21 cellular contexts compared by ENCODE assay signal in genomic region chr5:159083532-159083931, GRCh38. TPM values are rescaled to one million over a fixed set of nuclear protein-coding genes. Genes with fewer than 3 reads are reported as not detected.
DNase-seq lines count a peak whose midpoint lies in the region; ATAC-seq, FAIRE-seq and TF ChIP-seq lines count a peak whose summit lies in the region.
"Had no signal": no experiment of that assay in that cellular context is flagged by ENCODE, and none has a peak within 500 bp of the region (broad histone marks: within the 10 kb centered on the region; RNA-seq: fewer than 3 reads in every experiment).

No MANE protein-coding gene starts in this region.

- no peak overlapping the region for H3K18ac ChIP-seq in H1 (ENCODE audit: extremely low read depth, low read length)

- WGBS in H1 (ENCODE audit: extremely low coverage in 1 of 2, insufficient coverage in 1 of 2, insufficient read length in 1 of 2, insufficient replicate concordance in 2 of 2, low coverage in 1 of 2, low lambda C conversion rate in 2 of 2, missing lambda C conversion rate in 1 of 2), 2 experiments: 64% methylated on average over 2 of the region's 2 CpGs; no CpG with 5 or more reads in 1 of the 2 experiments

- H3K4me2 ChIP-seq in GM23338: no peak overlapping the region
- no peak overlapping the region for H3K4me2 ChIP-seq in H1 (ENCODE audit: insufficient read depth in 1 of 2, low read depth in 2 of 2, low read length in 2 of 2)

- no peak overlapping the region for H3K4me3 ChIP-seq in GM23338
- no peak overlapping the region for H3K4me3 ChIP-seq in H1 (ENCODE audit: extremely low read depth in 1 of 4, insufficient read depth in 2 of 4, low read depth in 3 of 4, low read length in 4 of 4)
- H3K4me3 ChIP-seq: Peyer's patch had no signal

- no peaks in the 10 kb centered on the region for H3K9me2 ChIP-seq in GM23338 (ENCODE audit: insufficient read depth)

- no peaks in the 10 kb centered on the region for H3K36me3 Mint-ChIP-seq in GM23338 (ENCODE audit: low read depth)
- H3K36me3 Mint-ChIP-seq in stimulated activated memory B cell treated with anti-CD40 and anti-IgM and Interleukin-4, amounts not matched to agents 10 μg/mL and 1 μg/mL and 100 μg/mL, for 72 hours: peaks cover 60% of the 10 kb centered on the region
- H3K36me3 Mint-ChIP-seq: CD4-positive, alpha-beta memory T cell had no signal

- H3K79me2 ChIP-seq in GM23338 (replicated peaks; ENCODE audit: insufficient read depth): no peaks in the 10 kb centered on the region
- no peaks in the 10 kb centered on the region for H3K79me2 ChIP-seq in H1 (ENCODE audit: control insufficient read depth in 1 of 2, insufficient read depth in 2 of 2, low read length in 2 of 2)

- no peak overlapping the region for H2AK5ac ChIP-seq in H1 (ENCODE audit: low read depth, low read length)

- no peak overlapping the region for H4K8ac ChIP-seq in H1 (ENCODE audit: extremely low read depth, insufficient read depth, low read length)

- no peak overlapping the region for H2BK120ac ChIP-seq in H1 (replicated peaks; ENCODE audit: low read depth, low read length)

- H2BK20ac ChIP-seq in H1 (ENCODE audit: low read length): no peak overlapping the region

- H3K14ac ChIP-seq in H1 (ENCODE audit: insufficient read length): no peak overlapping the region

- H3K27me3 ChIP-seq in GM23338 (ENCODE audit: insufficient read depth): peaks cover 4% of the 10 kb centered on the region; the same call in 1 of the 2 replicates
- H3K27me3 ChIP-seq in H1 (replicated peaks in 1 of 4; ENCODE audit: control insufficient read depth in 3 of 4, extremely low read depth in 1 of 4, insufficient read depth in 3 of 4, low read length in 3 of 4): no peaks in the 10 kb centered on the region; a peak in 3 of 7 replicates
- H3K27me3 ChIP-seq: Peyer's patch had no signal

- TF ChIP-seq EP300 in H1 (IDR thresholded peaks at IDR 0.05; ENCODE audit: borderline replicate concordance in 1 of 2, low read depth in 2 of 2, low read length in 2 of 2): no peak

- H4K5ac ChIP-seq in H1 (ENCODE audit: insufficient read length, low read depth, low read length): no peak overlapping the region

- H3F3A ChIP-seq in GM23338 (replicated peaks; ENCODE audit: low read depth): no peaks in the 10 kb centered on the region

- no peak overlapping the region for H3K27ac ChIP-seq in GM23338 (ENCODE audit: low read depth)
- H3K27ac ChIP-seq in H1 (ENCODE audit: low read depth, low read length): no peak overlapping the region
- H3K27ac ChIP-seq: HL-60, Peyer's patch had no signal

- no peaks in the 10 kb centered on the region for H3K79me1 ChIP-seq in H1 (ENCODE audit: low read depth, low read length)

- no peaks in the 10 kb centered on the region for H3K27me3 Mint-ChIP-seq in GM23338 (ENCODE audit: insufficient read depth, low read depth, poor library complexity)
- no peaks in the 10 kb centered on the region for H3K27me3 Mint-ChIP-seq in stimulated activated memory B cell treated with anti-CD40 and anti-IgM and Interleukin-4, amounts not matched to agents 10 μg/mL and 1 μg/mL and 100 μg/mL, for 72 hours

- peak; percentile 38 for FAIRE-seq in D721Med (lab: Jason Lieb, UNC)
- peak; percentile 36 for FAIRE-seq in H1 (lab: Jason Lieb, UNC)
- FAIRE-seq: G401.6 had no signal

- no peak for TF ChIP-seq RAD21 in H1 (IDR thresholded peaks at IDR 0.05 in 1 of 2, conservative IDR thresholded peaks at IDR 0.05 in 1 of 2; ENCODE audit: low read depth in 2 of 2, low read length in 2 of 2)

- no peak overlapping the region for H3K4me3 Mint-ChIP-seq in GM23338
- H3K4me3 Mint-ChIP-seq in stimulated activated memory B cell treated with anti-CD40 and anti-IgM and Interleukin-4, amounts not matched to agents 10 μg/mL and 1 μg/mL and 100 μg/mL, for 72 hours: no peak overlapping the region
- H3K4me3 Mint-ChIP-seq: CD4-positive, alpha-beta memory T cell had no signal

- H2BK15ac ChIP-seq in H1 (ENCODE audit: low read length): no peak overlapping the region

- no peak overlapping the region for H2BK12ac ChIP-seq in H1 (ENCODE audit: low read depth, low read length)

- peaks cover 22% of the 10 kb centered on the region for H3K4me1 Mint-ChIP-seq in GM23338
- peaks cover 68% of the 10 kb centered on the region for H3K4me1 Mint-ChIP-seq in stimulated activated memory B cell treated with anti-CD40 and anti-IgM and Interleukin-4, amounts not matched to agents 10 μg/mL and 1 μg/mL and 100 μg/mL, for 72 hours
- H3K4me1 Mint-ChIP-seq: CD4-positive, alpha-beta memory T cell had no signal

- no peak overlapping the region for H4K91ac ChIP-seq in H1 (replicated peaks; ENCODE audit: insufficient read length, low read length)

- no peak overlapping the region for H3K23ac ChIP-seq in H1 (ENCODE audit: insufficient read length)

- ATAC-seq in GM23338: peak; percentile 76
- ATAC-seq in stimulated activated memory B cell treated with anti-CD40 and anti-IgM and Interleukin-4, amounts not matched to agents 10 μg/mL and 1 μg/mL and 100 μg/mL, for 72 hours: peak; percentile 4
- no peak for ATAC-seq in HG03139 (IDR thresholded peaks at IDR 0.05; ENCODE audit: unreplicated experiment)

- H3K4me1 ChIP-seq in GM23338 (ENCODE audit: insufficient read depth) (peaks cover 20% of the 10 kb centered on the region), H1 (replicated peaks in 1 of 4; ENCODE audit: control insufficient read depth in 3 of 4, insufficient read depth in 4 of 4, low read length in 3 of 4) (peaks cover 0 to 8% (median 2%) of the 10 kb centered on the region in 4 experiments; a peak in 2 of 7 replicates)
- H3K4me1 ChIP-seq: Caco-2, Peyer's patch had no signal

- H4K20me1 ChIP-seq in GM23338 (replicated peaks; ENCODE audit: insufficient read depth) (no peaks in the 10 kb centered on the region), H1 (replicated peaks in 1 of 2; ENCODE audit: control insufficient read depth in 1 of 2, insufficient read depth in 2 of 2, low read length in 2 of 2) (no peaks in the 10 kb centered on the region)

- no peak overlapping the region for H3K9ac ChIP-seq in H1 (replicated peaks in 1 of 4; ENCODE audit: extremely low read depth in 1 of 4, low read depth in 3 of 4, low read length in 3 of 4)

- DNase-seq in D721Med (ENCODE audit: insufficient read length, low spot score) (no peak), GM23338 (ENCODE audit: low spot score) (peak; percentile 19), H1 (ENCODE audit: low read depth in 1 of 2, low spot score in 2 of 2) (no peak), HEK293T (ENCODE audit: extremely low spot score) (no peak), NCI-H2029 (lab: John Stamatoyannopoulos, UW) (no peak)
- DNase-seq: Caco-2; CD4-positive, alpha-beta memory T cell; KG1; NCI-H1092 treated with DMSO at 0.1 percent for 48 hours; NCI-H1436 treated with DMSO at 0.1 percent for 48 hours; NCI-H1930; NCI-H226; NCI-H510A treated with DMSO at 0.1 percent for 48 hours; NCI-H748 treated with DMSO at 0.1 percent for 48 hours; Peyer's patch; T-helper 1 cell had no signal

- no peaks in the 10 kb centered on the region for H3K9me3 Mint-ChIP-seq in GM23338
- no peaks in the 10 kb centered on the region for H3K9me3 Mint-ChIP-seq in stimulated activated memory B cell treated with anti-CD40 and anti-IgM and Interleukin-4, amounts not matched to agents 10 μg/mL and 1 μg/mL and 100 μg/mL, for 72 hours
- H3K9me3 Mint-ChIP-seq: CD4-positive, alpha-beta memory T cell had no signal

- no peaks in the 10 kb centered on the region for H3K36me3 ChIP-seq in GM23338 (ENCODE audit: insufficient read depth)
- no peaks in the 10 kb centered on the region for H3K36me3 ChIP-seq in H1 (ENCODE audit: control insufficient read depth in 2 of 4, insufficient read depth in 4 of 4, low read length in 3 of 4)
- H3K36me3 ChIP-seq: Peyer's patch had no signal

- H3K23me2 ChIP-seq in H1 (ENCODE audit: low read depth, low read length): no peaks in the 10 kb centered on the region; the same call in 1 of the 2 replicates

- CTCF ChIA-PET in H1 (lab: Charles Lee; ENCODE audit: partially characterized antibody): no interaction called here
- CTCF ChIA-PET in HEK293T (lab: Yijun Ruan, JAX): no interaction called here

- H2AFZ ChIP-seq in GM23338 (no peak overlapping the region), H1 (ENCODE audit: low read length) (no peak overlapping the region)

- POLR2A ChIA-PET in H1 (lab: Charles Lee; ENCODE audit: partially characterized antibody): no interaction called here
- POLR2A ChIA-PET in HEK293T (lab: Yijun Ruan, JAX): no interaction called here

- H3K27ac Mint-ChIP-seq in GM23338: no peak overlapping the region
- peak overlapping the region; percentile 94 for H3K27ac Mint-ChIP-seq in stimulated activated memory B cell treated with anti-CD40 and anti-IgM and Interleukin-4, amounts not matched to agents 10 μg/mL and 1 μg/mL and 100 μg/mL, for 72 hours
- H3K27ac Mint-ChIP-seq: CD4-positive, alpha-beta memory T cell had no signal

- no peak overlapping the region for H3K56ac ChIP-seq in H1 (replicated peaks; ENCODE audit: insufficient read length, low read depth, low read length)

- no peak for TF ChIP-seq CTCF in D721Med (IDR thresholded peaks at IDR 0.05; ENCODE audit: insufficient read depth, missing control alignments)
- TF ChIP-seq CTCF in GM23338 (conservative IDR thresholded peaks at IDR 0.05; ENCODE audit: low read depth in 2 of 2): no peak
- TF ChIP-seq CTCF in H1 (IDR thresholded peaks at IDR 0.05; ENCODE audit: control extremely low read depth in 1 of 3, insufficient read depth in 1 of 3, low read depth in 1 of 3, low read length in 3 of 3): no peak

- H3K4ac ChIP-seq in H1 (replicated peaks; ENCODE audit: insufficient read length, low read depth, low read length): no peak overlapping the region

- no peak overlapping the region for H2BK5ac ChIP-seq in H1 (ENCODE audit: low read depth, low read length)

- no peak for TF ChIP-seq POLR2A in H1 (IDR thresholded peaks at IDR 0.05; ENCODE audit: control extremely low read depth in 1 of 2, low read depth in 2 of 2, low read length in 2 of 2)

- H3K9me3 ChIP-seq in H1 (ENCODE audit: insufficient read depth in 2 of 2, low read depth in 1 of 2, low read length in 1 of 2): no peaks in the 10 kb centered on the region
- H3K9me3 ChIP-seq: Caco-2, Peyer's patch had no signal

TF ChIP-seq in GM23338, 12 proteins besides CTCF, POLR2A, EP300 and RAD21 (continues in another document):
- TF ChIP-seq ZNF331 (CRISPR knock-in tag; IDR thresholded peaks at IDR 0.05; ENCODE audit: low read depth): no peak

TF ChIP-seq in HEK293T, 16 proteins besides CTCF, POLR2A, EP300 and RAD21 (continues in another document):
- TF ChIP-seq FOXA1 (IDR thresholded peaks at IDR 0.05) (no peak), FOXM1 (IDR thresholded peaks at IDR 0.05; ENCODE audit: borderline replicate concordance) (no peak)

RNA-seq across cellular contexts. Expression of gene EBF1, which starts 16.2 kb away (rescaled TPM):
- 0.38 TPM in 1 of 2 replicates, not detected in the other for total RNA-seq in GM23338 (2014; rRNA removed; shearing (Covaris generic))
- polyA plus RNA-seq in GM23338 (2016; fragmentation: Nextera tagmentation; extraction: Ambion mirVana) (0.28 and 0.53 TPM in 2 replicates), H1 (2011; rRNA removed) (0.12 and 0.16 TPM in 2 replicates)
- total RNA-seq in H1 (2021; fragmentation: NEBNext Ultra II Directional; extraction: Animal tissue kit (Norgen Biotek cat#: 25700)): 0.10 and 0.15 TPM in 2 replicates
- 0.03 TPM for polyA plus RNA-seq in H1 (2011; cell fraction: cytosol; rRNA removed)
- 0.14 TPM for polyA plus RNA-seq in H1 (2011; cell fraction: nucleus; rRNA removed)
- polyA plus RNA-seq in H1 (2012, experiment 1 of 2): 0.04 to 0.23 TPM (median 0.16 TPM) in 4 replicates
- polyA plus RNA-seq in H1 (2012, experiment 2 of 2): not detected
- 0.14 TPM for polyA plus RNA-seq in H1 (2013, experiment 1 of 2)
- polyA plus RNA-seq in H1 (2013, experiment 2 of 2): 0.06 TPM
- not detected in 2 replicates for polyA minus RNA-seq in H1 (2011; rRNA and poly(A)+ RNA removed)
- not detected for polyA minus RNA-seq in H1 (2011; cell fraction: cytosol; rRNA and poly(A)+ RNA removed)
- polyA minus RNA-seq in H1 (2011; cell fraction: nucleus; rRNA and poly(A)+ RNA removed): 0.20 TPM
- total RNA-seq: Caco-2, HT-29 had no signal
